ENCODE assay signal across 24 cellular contexts in the genomic region with DNA sequence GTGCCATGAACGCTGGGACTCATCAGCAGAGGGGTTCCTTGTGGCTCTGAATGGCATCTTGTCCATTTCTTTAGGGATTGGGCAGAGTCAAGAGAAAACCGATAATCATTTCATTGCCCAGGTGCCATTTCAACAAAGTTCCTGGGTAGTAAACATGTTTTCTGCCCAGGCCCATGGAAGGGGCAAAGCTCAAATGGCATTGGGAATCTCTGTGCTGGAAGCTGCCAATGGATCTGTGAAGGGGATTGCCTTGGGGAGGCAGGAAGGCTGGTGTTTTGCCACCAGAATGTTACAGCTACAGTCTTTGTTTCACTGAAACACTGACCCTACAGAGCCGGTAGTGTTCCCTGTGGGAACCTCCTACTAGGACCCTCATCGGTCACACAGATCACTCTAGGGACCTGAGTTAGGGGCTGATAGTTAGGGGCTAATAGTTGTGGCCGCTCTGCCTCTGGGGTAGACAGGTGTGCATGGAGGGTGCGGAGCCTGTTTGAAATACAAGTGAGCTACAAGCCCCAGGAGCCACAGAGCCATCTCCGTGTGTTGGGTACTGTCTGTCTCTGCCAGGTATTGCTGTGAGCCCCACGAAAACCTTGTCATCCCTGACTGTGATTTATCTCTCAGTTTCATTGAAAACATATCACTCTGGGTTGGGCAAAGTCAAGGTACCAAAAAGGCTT.
A peak's percentile ranks its signal among the peaks of the same experiment; 100 is the strongest.
DNase-seq lines count a peak whose midpoint lies in the region; ATAC-seq and TF ChIP-seq lines count a peak whose summit lies in the region.
"Had no signal": no experiment of that assay in that cellular context is flagged by ENCODE, and none has a peak within 500 bp of the region (broad histone marks: within the 10 kb centered on the region; RNA-seq: fewer than 3 reads in every experiment).

No MANE protein-coding gene starts in this region.

- no peak for TF ChIP-seq EP300 in sigmoid colon (IDR thresholded peaks at IDR 0.05)

- H3K36me3 ChIP-seq in mesenchymal stem cell (ENCODE audit: control insufficient read depth in 1 of 2, insufficient read depth in 2 of 2, low read depth in 1 of 2, low read length in 2 of 2) (no peaks in the 10 kb centered on the region), sigmoid colon (no peaks in the 10 kb centered on the region)

- H2BK12ac ChIP-seq in mesenchymal stem cell (ENCODE audit: low read length in 2 of 2) = no peak overlapping the region

- no peak overlapping the region for H2BK5ac ChIP-seq in mesenchymal stem cell (ENCODE audit: low read depth, low read length, poor library complexity, severe bottlenecking)

- H3K27ac ChIP-seq in coronary artery = no peak overlapping the region
- no peak overlapping the region for H3K27ac ChIP-seq in mesenchymal stem cell (ENCODE audit: low read length, poor library complexity, severe bottlenecking)
- no peak overlapping the region for H3K27ac ChIP-seq in sigmoid colon
- H3K27ac ChIP-seq: RWPE1 had no signal

- TF ChIP-seq CTCF in coronary artery (IDR thresholded peaks at IDR 0.05) = no peak
- TF ChIP-seq CTCF in sigmoid colon (IDR thresholded peaks at IDR 0.05) = no peak

- H3K36me3 Mint-ChIP-seq in activated CD8-positive, alpha-beta memory T cell treated with anti-CD3 and anti-CD28 coated beads, Interleukin-2, amount 10 ng/mL, durations not matched to agents 7 days and 5 days = no peaks in the 10 kb centered on the region
- H3K36me3 Mint-ChIP-seq in activated naive CD4-positive, alpha-beta T cell treated with anti-CD3 and anti-CD28 coated beads for 36 hours (ENCODE audit: low read depth) = no peaks in the 10 kb centered on the region
- H3K36me3 Mint-ChIP-seq: CD4-positive, alpha-beta memory T cell had no signal

- WGBS in mesenchymal stem cell = 89% methylated on average over 8 of the region's 8 CpGs
- 79 to 84% methylated on average over 8 of the region's 8 CpGs for WGBS in sigmoid colon, 2 donors

- H3K4me1 ChIP-seq in mesenchymal stem cell (ENCODE audit: control insufficient read depth, insufficient read depth, low read depth, low read length) = peaks cover 6% of the 10 kb centered on the region
- no peaks in the 10 kb centered on the region for H3K4me1 ChIP-seq in sigmoid colon

- H3K9ac ChIP-seq in mesenchymal stem cell (ENCODE audit: low read length) = no peak overlapping the region

- H2BK15ac ChIP-seq in mesenchymal stem cell (ENCODE audit: low read depth, poor library complexity, severe bottlenecking) = no peak overlapping the region

- H3K79me1 ChIP-seq in mesenchymal stem cell (replicated peaks; ENCODE audit: low read length, poor library complexity, severe bottlenecking) = no peaks in the 10 kb centered on the region

- H3K18ac ChIP-seq in mesenchymal stem cell (ENCODE audit: low read depth in 1 of 2, low read length in 2 of 2) = no peak overlapping the region

- no peak overlapping the region for H2BK120ac ChIP-seq in mesenchymal stem cell (ENCODE audit: low read depth, low read length)

- H3K4me2 ChIP-seq in mesenchymal stem cell (ENCODE audit: low read length, poor library complexity, severe bottlenecking) = no peak overlapping the region

- CTCF ChIA-PET in activated CD8-positive, alpha-beta memory T cell treated with anti-CD3 and anti-CD28 coated beads, Interleukin-2, amount 10 ng/mL, durations not matched to agents 7 days and 5 days (lab: Charles Lee) = no interaction called here
- CTCF ChIA-PET in activated naive CD4-positive, alpha-beta T cell treated with anti-CD3 and anti-CD28 coated beads for 36 hours (lab: Charles Lee) = no interaction called here

- no peak overlapping the region for H2AFZ ChIP-seq in mesenchymal stem cell (ENCODE audit: low read depth, low read length)

- peak; percentile 22 for DNase-seq in activated CD8-positive, alpha-beta memory T cell treated with anti-CD3 and anti-CD28 coated beads, Interleukin-2, amount 10 ng/mL, durations not matched to agents 7 days and 5 days
- DNase-seq in coronary artery (ENCODE audit: low spot score) = peak; percentile 38
- no peak for DNase-seq in mesenchymal stem cell
- DNase-seq in sigmoid colon = peak; percentile 18
- DNase-seq in activated naive CD4-positive, alpha-beta T cell treated with anti-CD3 and anti-CD28 coated beads for 36 hours = no peak
- DNase-seq: C1 segment of cervical spinal cord; CD4-positive, alpha-beta memory T cell; COR-L47; DMS79; GF-D8; IMR-90; KG1; MM.1S; NCI-H1694; NCI-H2081; NCI-H2227 treated with DMSO at 0.1 percent for 48 hours; NCI-H510A; NCI-H69; SHP77 treated with DMSO at 0.1 percent for 48 hours had no signal

- H3K27me3 Mint-ChIP-seq in activated CD8-positive, alpha-beta memory T cell treated with anti-CD3 and anti-CD28 coated beads, Interleukin-2, amount 10 ng/mL, durations not matched to agents 7 days and 5 days = no peaks in the 10 kb centered on the region
- H3K27me3 Mint-ChIP-seq in activated naive CD4-positive, alpha-beta T cell treated with anti-CD3 and anti-CD28 coated beads for 36 hours (ENCODE audit: low read depth) = peaks cover 1% of the 10 kb centered on the region

- H3K27ac Mint-ChIP-seq in activated CD8-positive, alpha-beta memory T cell treated with anti-CD3 and anti-CD28 coated beads, Interleukin-2, amount 10 ng/mL, durations not matched to agents 7 days and 5 days = no peak overlapping the region
- H3K27ac Mint-ChIP-seq in activated naive CD4-positive, alpha-beta T cell treated with anti-CD3 and anti-CD28 coated beads for 36 hours = no peak overlapping the region
- H3K27ac Mint-ChIP-seq: CD4-positive, alpha-beta memory T cell had no signal

- H4K91ac ChIP-seq in mesenchymal stem cell (ENCODE audit: low read length) = no peak overlapping the region

- H3K4ac ChIP-seq in mesenchymal stem cell (ENCODE audit: low read depth in 1 of 2, low read length in 2 of 2) = no peak overlapping the region

- no peak for TF ChIP-seq POLR2A in sigmoid colon (IDR thresholded peaks at IDR 0.05)

- ATAC-seq in activated CD8-positive, alpha-beta memory T cell treated with anti-CD3 and anti-CD28 coated beads, Interleukin-2, amount 10 ng/mL, durations not matched to agents 7 days and 5 days = no peak
- ATAC-seq in HG02623 (IDR thresholded peaks at IDR 0.05; ENCODE audit: unreplicated experiment) (no peak), HG03442 (IDR thresholded peaks at IDR 0.05; ENCODE audit: unreplicated experiment) (no peak), HG02840 (IDR thresholded peaks at IDR 0.05; ENCODE audit: low FRiP score, unreplicated experiment) (no peak)
- ATAC-seq: Panc1 had no signal

- peaks cover 0 to 10% of the 10 kb centered on the region in 2 experiments for H3K27me3 ChIP-seq in mesenchymal stem cell (ENCODE audit: control insufficient read depth in 1 of 2, insufficient read depth in 1 of 2, low read length in 2 of 2)
- H3K27me3 ChIP-seq in sigmoid colon = no peaks in the 10 kb centered on the region

- H2AK5ac ChIP-seq in mesenchymal stem cell (ENCODE audit: low read length, severe bottlenecking) = peak overlapping the region; percentile 21

- H3K4me1 Mint-ChIP-seq in activated CD8-positive, alpha-beta memory T cell treated with anti-CD3 and anti-CD28 coated beads, Interleukin-2, amount 10 ng/mL, durations not matched to agents 7 days and 5 days = no peaks in the 10 kb centered on the region
- no peaks in the 10 kb centered on the region for H3K4me1 Mint-ChIP-seq in activated naive CD4-positive, alpha-beta T cell treated with anti-CD3 and anti-CD28 coated beads for 36 hours (ENCODE audit: low read depth)
- H3K4me1 Mint-ChIP-seq: CD4-positive, alpha-beta memory T cell had no signal

- H3K14ac ChIP-seq in mesenchymal stem cell (ENCODE audit: low read length in 2 of 2) = no peak overlapping the region

- intact Hi-C loops in sigmoid colon (cut with DNase I) = no loop called here
- intact Hi-C loops in activated naive CD4-positive, alpha-beta T cell treated with anti-CD3 and anti-CD28 coated beads for 36 hours (cut with micrococcal nuclease) = no loop called here

- peaks cover 1% of the 10 kb centered on the region for H3K9me3 ChIP-seq in mesenchymal stem cell (ENCODE audit: control insufficient read depth, low read length)
- no peaks in the 10 kb centered on the region for H3K9me3 ChIP-seq in sigmoid colon

- H3K23ac ChIP-seq in mesenchymal stem cell (ENCODE audit: low read length in 2 of 2) = no peak overlapping the region

- no peaks in the 10 kb centered on the region for H3K9me3 Mint-ChIP-seq in activated CD8-positive, alpha-beta memory T cell treated with anti-CD3 and anti-CD28 coated beads, Interleukin-2, amount 10 ng/mL, durations not matched to agents 7 days and 5 days (ENCODE audit: low read depth)
- peaks cover 8% of the 10 kb centered on the region for H3K9me3 Mint-ChIP-seq in activated naive CD4-positive, alpha-beta T cell treated with anti-CD3 and anti-CD28 coated beads for 36 hours

- no peak overlapping the region for H3K4me3 ChIP-seq in coronary artery
- no peak overlapping the region for H3K4me3 ChIP-seq in mesenchymal stem cell (ENCODE audit: insufficient read depth in 1 of 2, low read depth in 1 of 2, low read length in 2 of 2)
- no peak overlapping the region for H3K4me3 ChIP-seq in sigmoid colon

- no peak overlapping the region for H3K4me3 Mint-ChIP-seq in activated CD8-positive, alpha-beta memory T cell treated with anti-CD3 and anti-CD28 coated beads, Interleukin-2, amount 10 ng/mL, durations not matched to agents 7 days and 5 days
- H3K4me3 Mint-ChIP-seq in activated naive CD4-positive, alpha-beta T cell treated with anti-CD3 and anti-CD28 coated beads for 36 hours = no peak overlapping the region
- H3K4me3 Mint-ChIP-seq: CD4-positive, alpha-beta memory T cell had no signal

- H4K8ac ChIP-seq in mesenchymal stem cell (ENCODE audit: low read length) = no peak overlapping the region

Comparison
In these comparisons a context has a peak if more than half of its experiments do, and no peak if none do; other contexts are left out.
1. DNase-seq: peak in activated CD8-positive, alpha-beta memory T cell treated with anti-CD3 and anti-CD28 coated beads, Interleukin-2, amount 10 ng/mL, durations not matched to agents 7 days and 5 days (single experiment), coronary artery (single experiment) and sigmoid colon (single experiment); none in mesenchymal stem cell (single experiment) and activated naive CD4-positive, alpha-beta T cell treated with anti-CD3 and anti-CD28 coated beads for 36 hours (single experiment).